ENCODE assay signal across 11 cellular contexts in genomic region chr2:180728928-180729559, GRCh38.
DNase-seq lines count a peak whose midpoint lies in the region; ATAC-seq and TF ChIP-seq lines count a peak whose summit lies in the region.
"Had no signal": no experiment of that assay in that cellular context is flagged by ENCODE, and none has a peak within 500 bp of the region (broad histone marks: within the 10 kb centered on the region; RNA-seq: fewer than 3 reads in every experiment).

No MANE protein-coding gene starts in this region.

- H3K9me3 ChIP-seq in PC-9 (ENCODE audit: insufficient read depth, low read depth) (peaks cover 22% of the 10 kb centered on the region), ascending aorta (no peaks in the 10 kb centered on the region)
- H3K9me3 ChIP-seq: ovary had no signal

- BruUV-seq in PC-9 (replicated peaks; lab: Mats Ljungman, UMichigan): no TSS peak

- no peak overlapping the region for H2AFZ ChIP-seq in PC-9

- H3K4me1 ChIP-seq in PC-9 (replicated peaks; ENCODE audit: insufficient read depth) (peaks cover 29% of the 10 kb centered on the region), ascending aorta (no peaks in the 10 kb centered on the region)

- ATAC-seq in GM19328 (IDR thresholded peaks at IDR 0.05; ENCODE audit: unreplicated experiment): no peak

- H3K9me2 ChIP-seq in PC-9 (ENCODE audit: insufficient read depth): no peaks in the 10 kb centered on the region

- TF ChIP-seq CTCF in PC-9 (conservative IDR thresholded peaks at IDR 0.05) (no peak), ascending aorta (IDR thresholded peaks at IDR 0.05) (no peak)

- H3K4me2 ChIP-seq in PC-9: peak overlapping the region; percentile 28
- H3K4me2 ChIP-seq: KMS-11 had no signal

- H3K36me3 ChIP-seq in PC-9 (ENCODE audit: low read depth) (peaks cover 4% of the 10 kb centered on the region; the same call in 1 of the 2 replicates), ascending aorta (no peaks in the 10 kb centered on the region)
- H3K36me3 ChIP-seq: ovary had no signal

- CTCF ChIA-PET in PC-9 (lab: Charles Lee): interaction anchor here (1.3 kb wide), 1 partner anchor 72 kb away, joined by 3 read pairs; no protein-coding TSS in a partner anchor

- peaks cover 7% of the 10 kb centered on the region; the same call in 1 of the 2 replicates for H3F3A ChIP-seq in PC-9 (ENCODE audit: insufficient read depth, low read depth)

- POLR2A ChIA-PET in PC-9 (lab: Charles Lee; ENCODE audit: unreplicated experiment): interaction anchor here (0.5 to 0.7 kb wide), 3 partner anchors 10 to 210 kb away, joined by 3 to 7 read pairs (median 3); no protein-coding TSS in a partner anchor

- peak; percentile 94 for DNase-seq in EH (ENCODE audit: low read depth)
- peak in 1 of 2 experiments; percentile 94 for DNase-seq in PC-9
- peak; percentile 55 for DNase-seq in epithelial cell of prostate (ENCODE audit: low read depth, low spot score)
- peak; percentile 76 for DNase-seq in skeletal muscle cell (ENCODE audit: low read depth)
- no peak for DNase-seq in NOMO-1 treated with DMSO at 0.1 percent for 48 hours (lab: John Stamatoyannopoulos, UW; ENCODE audit: unreplicated experiment)
- DNase-seq in ascending aorta (ENCODE audit: low spot score in 2 of 2): no peak
- no peak for DNase-seq in posterior cingulate gyrus
- DNase-seq: ovary, substantia nigra had no signal

- H3K27me3 ChIP-seq in PC-9 (ENCODE audit: insufficient read depth, low read depth) (no peaks in the 10 kb centered on the region), ascending aorta (no peaks in the 10 kb centered on the region)
- H3K27me3 ChIP-seq: ovary had no signal

- intact Hi-C loops in PC-9 (cut with micrococcal nuclease; ENCODE audit: unreplicated experiment): loop anchor here (2.0 kb wide), 2 partner anchors 14 to 72 kb away; no protein-coding TSS in a partner anchor
- intact Hi-C loops in ascending aorta (cut with DNase I): no loop called here
- intact Hi-C loops in posterior cingulate gyrus (cut with DNase I): no loop called here

- H3K4me3 ChIP-seq in PC-9 (no peak overlapping the region), skeletal muscle cell (ENCODE audit: low read depth, low read length) (no peak overlapping the region), ascending aorta (no peak overlapping the region)
- H3K4me3 ChIP-seq: ovary had no signal

- peak overlapping the region; percentile 77 for H3K27ac ChIP-seq in PC-9
- peak overlapping the region; percentile 50 for H3K27ac ChIP-seq in epithelial cell of prostate
- no peak overlapping the region for H3K27ac ChIP-seq in ascending aorta
- H3K27ac ChIP-seq: KMS-11, ovary had no signal

- H3K79me2 ChIP-seq in PC-9 (ENCODE audit: low read depth): no peaks in the 10 kb centered on the region

- H4K20me1 ChIP-seq in PC-9 (ENCODE audit: insufficient read depth): no peaks in the 10 kb centered on the region

Comparison
In these comparisons a context has a peak if more than half of its experiments do, and no peak if none do; other contexts are left out.
1. DNase-seq: peak in EH (single experiment), epithelial cell of prostate (single experiment) and skeletal muscle cell (single experiment); none in NOMO-1 treated with DMSO at 0.1 percent for 48 hours (single experiment), ascending aorta (0 of 2) and posterior cingulate gyrus (0 of 10).
2. H3K27ac ChIP-seq: peak in PC-9 (single experiment) and epithelial cell of prostate (single experiment); none in ascending aorta (0 of 2).